8 cellular contexts compared by ENCODE assay signal in the genomic region with DNA sequence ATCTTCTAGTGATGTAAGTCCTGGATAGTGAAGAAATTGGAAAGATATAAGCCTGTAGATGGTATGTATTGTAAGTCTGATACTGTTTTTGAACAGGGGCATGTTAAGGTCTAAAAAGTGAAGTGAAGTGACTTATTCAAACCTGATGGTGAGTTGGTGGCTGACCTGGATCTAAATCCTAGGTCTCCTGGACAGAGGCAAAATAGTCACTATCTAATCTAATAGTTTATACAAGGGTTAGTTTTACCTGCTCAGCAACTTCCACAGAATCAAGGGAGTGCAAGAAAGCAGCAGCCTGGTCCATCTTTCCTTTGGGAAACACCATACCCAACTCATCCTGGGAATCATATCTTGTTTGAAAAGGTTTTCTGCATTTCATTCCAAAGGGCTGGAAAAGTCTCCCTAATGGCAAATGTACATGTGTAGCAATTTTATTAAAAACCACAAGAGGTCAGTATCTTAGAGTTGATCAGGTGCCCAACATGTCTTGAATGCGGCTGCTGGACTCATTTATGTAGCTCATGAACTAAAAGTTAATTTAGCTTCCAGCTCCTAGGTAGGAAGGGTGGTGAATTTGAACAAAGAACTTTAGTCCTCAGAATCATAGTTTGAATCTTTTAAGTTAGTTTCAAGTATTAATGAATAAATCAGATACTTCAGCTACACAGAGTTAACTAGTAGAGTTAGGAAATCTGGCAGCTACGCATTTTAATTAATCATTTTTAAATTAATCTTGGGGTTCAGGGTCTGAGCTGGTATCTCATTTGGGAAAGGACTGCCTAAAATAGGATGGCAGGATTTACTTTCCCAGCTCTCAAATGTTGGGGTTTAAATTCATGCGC. TPM values are rescaled to one million over a fixed set of nuclear protein-coding genes. Genes with fewer than 3 reads are reported as not detected.
DNase-seq lines count a peak whose midpoint lies in the region; ATAC-seq, FAIRE-seq and TF ChIP-seq lines count a peak whose summit lies in the region.

No MANE protein-coding gene starts in this region.

- peak; percentile 22 for TF ChIP-seq CTCF in GM12865 (IDR thresholded peaks at IDR 0.05; ENCODE audit: insufficient read depth, low read depth, low read length, missing control alignments)
- TF ChIP-seq CTCF in astrocyte of the cerebellum (IDR thresholded peaks at IDR 0.05; ENCODE audit: low read depth, low read length, missing control alignments) = peak; percentile 61
- peak; percentile 60 for TF ChIP-seq CTCF in upper lobe of right lung (IDR thresholded peaks at IDR 0.05)

- DNase-seq in GM12865 (ENCODE audit: low read depth) (peak; percentile 44), NCI-H1105 (lab: John Stamatoyannopoulos, UW) (peak; percentile 46), astrocyte of the cerebellum (ENCODE audit: low read depth) (peak; percentile 36), upper lobe of right lung (no peak), cortex of kidney (lab: John Stamatoyannopoulos, UW) (no peak)

- H3K36me3 ChIP-seq in upper lobe of right lung = peaks cover 74% of the 10 kb centered on the region

- H3K27me3 ChIP-seq in upper lobe of right lung = no peaks in the 10 kb centered on the region

- H3K4me3 ChIP-seq in GM12865 (ENCODE audit: low read depth, low read length) = no peak overlapping the region
- H3K4me3 ChIP-seq in astrocyte of the cerebellum (ENCODE audit: low read depth, low read length) = no peak overlapping the region
- no peak overlapping the region for H3K4me3 ChIP-seq in upper lobe of right lung

- peak; percentile 60 for ATAC-seq in upper lobe of right lung
- ATAC-seq in GM18858 (IDR thresholded peaks at IDR 0.05; ENCODE audit: unreplicated experiment) = no peak
- ATAC-seq in HG02970 (IDR thresholded peaks at IDR 0.05; ENCODE audit: low FRiP score, unreplicated experiment) = no peak

- no peaks in the 10 kb centered on the region for H3K4me1 ChIP-seq in upper lobe of right lung

- no peak overlapping the region for H3K27ac ChIP-seq in upper lobe of right lung

- intact Hi-C loops in upper lobe of right lung (cut with DNase I) = no loop called here

- in situ Hi-C loops in astrocyte of the cerebellum (cut with HindIII; ENCODE audit: low sequenced_read_pairs) = no loop called here

- H3K9me3 ChIP-seq in upper lobe of right lung = no peaks in the 10 kb centered on the region

- peak; percentile 99 for FAIRE-seq in islet of Langerhans (lab: Jason Lieb, UNC)

RNA-seq across cellular contexts. Expression of a gene that starts 26.0 kb away (rescaled TPM):
- total RNA-seq in upper lobe of right lung = 12.1 TPM

RNA-seq across cellular contexts. Expression of a gene that starts 26.2 kb away (rescaled TPM):
- 10.0 TPM for total RNA-seq in upper lobe of right lung

Comparison
In these comparisons a context has a peak if more than half of its experiments do, and no peak if none do; other contexts are left out.
1. DNase-seq: peak in GM12865 (single experiment), NCI-H1105 (single experiment) and astrocyte of the cerebellum (single experiment); none in upper lobe of right lung (single experiment) and cortex of kidney (single experiment).
2. Peak in every context shown above with its lines, with median percentiles within 50 percentile points of each other: CTCF ChIP-seq.